Comparison of ENCODE assay signal across 21 cellular contexts in the genomic region with DNA sequence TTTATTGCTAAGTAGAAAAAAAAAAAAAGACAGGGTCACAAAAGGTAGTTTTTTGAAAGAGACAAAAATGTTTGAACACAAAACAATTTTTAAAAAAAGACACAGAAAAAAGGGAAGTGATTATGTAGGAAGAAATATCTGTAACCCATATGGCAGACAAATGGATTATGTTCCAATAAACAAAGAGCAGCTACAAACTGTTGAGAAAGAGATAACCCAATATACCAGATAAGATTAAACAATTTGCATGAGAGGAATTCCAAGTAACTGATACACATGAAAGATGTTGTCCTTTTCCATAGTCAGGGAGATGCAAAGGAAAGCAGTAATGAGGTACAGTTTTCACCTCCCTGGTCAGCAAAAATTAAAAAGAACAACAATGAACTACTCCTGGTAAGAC. TPM values are rescaled to one million over a fixed set of nuclear protein-coding genes. Genes with fewer than 3 reads are reported as not detected.
"Had no signal": no experiment of that assay in that cellular context is flagged by ENCODE, and none has a peak within 500 bp of the region (broad histone marks: within the 10 kb centered on the region; RNA-seq: fewer than 3 reads in every experiment).

No MANE protein-coding gene starts in this region.

- H3K4me3 ChIP-seq: K562 had no signal

- H3K4me3 Mint-ChIP-seq: IgD-negative memory B cell, T-cell had no signal

- H3K4me1 Mint-ChIP-seq: IgD-negative memory B cell, T-cell had no signal

- H3K27me3 Mint-ChIP-seq: IgD-negative memory B cell, T-cell had no signal

- DNase-seq: Kasumi-1, MM.1S, NCI-H1092 treated with DMSO at 0.1 percent for 48 hours, NCI-H1436, NCI-H187, NCI-H2029, NCI-H2081 treated with DMSO at 0.1 percent for 48 hours, NCI-H2171, NCI-H226, NCI-H446, NCI-H510A, NCI-H526, PC-3, SHP77, SW 1271, T-cell had no signal

- H3K9ac ChIP-seq: KMS-11 had no signal

- H3K27ac Mint-ChIP-seq: IgD-negative memory B cell, T-cell had no signal

- H3K27ac ChIP-seq: HL-60, KMS-11, RWPE1 had no signal

- H3K36me3 Mint-ChIP-seq: IgD-negative memory B cell, T-cell had no signal

RNA-seq across cellular contexts. Expression of a gene that starts 44.9 kb away (rescaled TPM):
- total RNA-seq: T-cell had no signal
- polyA plus RNA-seq: IgD-negative memory B cell had no signal
